Comparison of ENCODE assay signal across 23 cellular contexts in genomic region chr10:101393378-101393777, GRCh38. TPM values are rescaled to one million over a fixed set of nuclear protein-coding genes. Genes with fewer than 3 reads are reported as not detected.
A peak's percentile ranks its signal among the peaks of the same experiment; 100 is the strongest.
DNase-seq lines count a peak whose midpoint lies in the region; ATAC-seq, FAIRE-seq and TF ChIP-seq lines count a peak whose summit lies in the region.
"Had no signal": no experiment of that assay in that cellular context is flagged by ENCODE, and none has a peak within 500 bp of the region (broad histone marks: within the 10 kb centered on the region; RNA-seq: fewer than 3 reads in every experiment).

No MANE protein-coding gene starts in this region.

- H3K9me1 ChIP-seq in K562 (ENCODE audit: control insufficient read depth, insufficient read depth, low read length) = no peaks in the 10 kb centered on the region

- H3K9ac ChIP-seq in K562 (ENCODE audit: insufficient read depth in 1 of 2, low read depth in 2 of 2, low read length in 2 of 2) (no peak overlapping the region), neuronal stem cell (ENCODE audit: low read depth, low read length, poor library complexity) (no peak overlapping the region)
- H3K9ac ChIP-seq: BLaER1 treated with 17β-estradiol and CSF1 and Interleukin-3, amounts not matched to agents 10 nM and 100 nM had no signal

- H3K4me2 ChIP-seq in K562 (ENCODE audit: insufficient read depth, low read length) = no peak overlapping the region
- H3K4me2 ChIP-seq in neuronal stem cell (ENCODE audit: insufficient read depth, low read length, poor library complexity, severe bottlenecking) = no peak overlapping the region
- H3K4me2 ChIP-seq: A549; BLaER1 treated with 17β-estradiol and CSF1 and Interleukin-3, amounts not matched to agents 10 nM and 100 nM had no signal

- H3K36me3 ChIP-seq in cardiac muscle cell = no peaks in the 10 kb centered on the region
- no peaks in the 10 kb centered on the region for H3K36me3 ChIP-seq in K562 (ENCODE audit: control insufficient read depth, insufficient read depth, low read length)
- peaks cover 0 to 2% of the 10 kb centered on the region in 2 donors for H3K36me3 ChIP-seq in neuronal stem cell (replicated peaks in 1 of 2; ENCODE audit: control insufficient read depth in 2 of 2, insufficient read depth in 2 of 2, low read length in 2 of 2)
- H3K36me3 ChIP-seq in spleen = no peaks in the 10 kb centered on the region

- no peak overlapping the region for H2AK5ac ChIP-seq in neuronal stem cell (ENCODE audit: low read depth, low read length)

- no peak overlapping the region for H2BK120ac ChIP-seq in neuronal stem cell (ENCODE audit: low read depth, low read length)

- H3K9me3 ChIP-seq in cardiac muscle cell (ENCODE audit: low read depth) = no peaks in the 10 kb centered on the region
- H3K9me3 ChIP-seq in K562 (replicated peaks; ENCODE audit: control insufficient read depth, insufficient read depth, low read depth, low read length) = no peaks in the 10 kb centered on the region
- H3K9me3 ChIP-seq in neuronal stem cell (replicated peaks in 1 of 2; ENCODE audit: control insufficient read depth in 2 of 2, insufficient read depth in 1 of 2, low read depth in 1 of 2, low read length in 2 of 2) = no peaks in the 10 kb centered on the region
- H3K9me3 ChIP-seq in spleen = no peaks in the 10 kb centered on the region
- H3K9me3 ChIP-seq: A549; BLaER1 treated with 17β-estradiol and CSF1 and Interleukin-3, amounts not matched to agents 10 nM and 100 nM; Caco-2 had no signal

- no peak overlapping the region for H2BK5ac ChIP-seq in neuronal stem cell (ENCODE audit: low read length)

- ATAC-seq in left ventricle myocardium superior (no peak), K562 (no peak)
- ATAC-seq in stimulated activated effector memory CD8-positive, alpha-beta T cell treated with anti-CD3 and anti-CD28 coated beads, Interleukin-12 subunit alpha, Interleukin-12 subunit beta, amount 100 ng/mL, for 72 hours = no peak
- ATAC-seq: A549; CD8-positive, alpha-beta T cell had no signal

- no peak for DNase-seq in cardiac muscle cell (ENCODE audit: low read depth in 1 of 2, low spot score in 1 of 2)
- no peak for DNase-seq in left ventricle myocardium superior
- DNase-seq in K562 (ENCODE audit: extremely low read depth in 1 of 4, low spot score in 3 of 4) = no peak
- DNase-seq in fibroblast of villous mesenchyme (ENCODE audit: low read depth) = peak; percentile 16
- no peak for DNase-seq in stimulated activated effector memory CD8-positive, alpha-beta T cell treated with anti-CD3 and anti-CD28 coated beads, Interleukin-12 subunit alpha, Interleukin-12 subunit beta, amount 100 ng/mL, for 72 hours (ENCODE audit: low spot score in 2 of 2)
- DNase-seq in NCI-H1417 (lab: John Stamatoyannopoulos, UW) = no peak
- DNase-seq in neuronal stem cell (ENCODE audit: low spot score) = no peak
- DNase-seq in spleen = no peak
- DNase-seq: AML-193; Caco-2; Calu3; CD4-positive, alpha-beta T cell; CD8-positive, alpha-beta T cell; DMS79 treated with DMSO at 0.1 percent for 48 hours; GF-D8 had no signal

- H3K27ac Mint-ChIP-seq in stimulated activated effector memory CD8-positive, alpha-beta T cell treated with anti-CD3 and anti-CD28 coated beads, Interleukin-12 subunit alpha, Interleukin-12 subunit beta, amount 100 ng/mL, for 72 hours = peak overlapping the region; percentile 21
- H3K27ac Mint-ChIP-seq: B cell; CD4-positive, alpha-beta T cell; CD8-positive, alpha-beta T cell had no signal

- no peaks in the 10 kb centered on the region for H3K79me1 ChIP-seq in neuronal stem cell (ENCODE audit: low read depth, low read length)

- H3K27ac ChIP-seq in cardiac muscle cell (peak overlapping the region; percentile 82), K562 (ENCODE audit: extremely low read depth, low read depth, low read length) (no peak overlapping the region), neuronal stem cell (replicated peaks; ENCODE audit: low read length) (no peak overlapping the region), spleen (no peak overlapping the region)
- H3K27ac ChIP-seq: 22Rv1; A549; BLaER1 treated with 17β-estradiol and CSF1 and Interleukin-3, amounts not matched to agents 10 nM and 100 nM; C4-2B had no signal

- H4K20me1 ChIP-seq in K562 (replicated peaks; ENCODE audit: control insufficient read depth, insufficient read depth, low read length) = peaks cover 6% of the 10 kb centered on the region

- peaks cover 35% of the 10 kb centered on the region for H3K4me1 ChIP-seq in cardiac muscle cell (ENCODE audit: low read depth)
- H3K4me1 ChIP-seq in K562 (replicated peaks in 1 of 2; ENCODE audit: control insufficient read depth in 2 of 2, insufficient read depth in 2 of 2, low read length in 2 of 2) = peaks cover 0 to 10% of the 10 kb centered on the region in 2 experiments; a peak in 2 of 5 replicates
- H3K4me1 ChIP-seq in neuronal stem cell (ENCODE audit: control insufficient read depth in 2 of 2, insufficient read depth in 1 of 2, low read depth in 1 of 2, low read length in 2 of 2) = peaks cover 3 to 7% of the 10 kb centered on the region in 2 donors
- peaks cover 0 to 8% (median 2%) of the 10 kb centered on the region in 6 donors for H3K4me1 ChIP-seq in spleen
- H3K4me1 ChIP-seq: Caco-2 had no signal

- H2BK12ac ChIP-seq in neuronal stem cell (ENCODE audit: low read length) = no peak overlapping the region

- POLR2A ChIA-PET in K562 (lab: Yijun Ruan, JAX) = interaction anchor here (0.8 to 1.0 kb wide), 2 partner anchors 20 to 51 kb away, joined by 3 to 4 read pairs; no protein-coding TSS in a partner anchor

- CTCF ChIA-PET in K562 (lab: Yijun Ruan, JAX; ENCODE audit: low intra/inter-chr PET ratio) = no interaction called here

- H4K91ac ChIP-seq in neuronal stem cell (ENCODE audit: low read depth, low read length, poor library complexity) = no peak overlapping the region

- no peak overlapping the region for H3K18ac ChIP-seq in neuronal stem cell (ENCODE audit: low read length)

- H3K36me3 Mint-ChIP-seq in stimulated activated effector memory CD8-positive, alpha-beta T cell treated with anti-CD3 and anti-CD28 coated beads, Interleukin-12 subunit alpha, Interleukin-12 subunit beta, amount 100 ng/mL, for 72 hours = no peaks in the 10 kb centered on the region

- WGBS in K562 (ENCODE audit: insufficient coverage, low coverage, missing lambda C conversion rate) = 17% methylated on average over 2 of the region's 2 CpGs
- WGBS in neuronal stem cell (ENCODE audit: extremely low coverage in 2 of 2, insufficient read length in 2 of 2, insufficient replicate concordance in 1 of 2), 2 donors = no CpG with 5 or more reads among the region's 2 CpGs
- WGBS in spleen, 5 donors = 85 to 90% (median 87%) methylated on average over 2 of the region's 2 CpGs

- in situ Hi-C loops in K562 (cut with MboI) = no loop called here

- FAIRE-seq in K562 (lab: Jason Lieb, UNC) = no peak
- FAIRE-seq: A549, D721Med, G401.6, GM12891 had no signal

- H2BK15ac ChIP-seq in neuronal stem cell (ENCODE audit: low read length) = no peak overlapping the region

- TF ChIP-seq POLR2A in K562 (conservative IDR thresholded peaks at IDR 0.05) = no peak
- TF ChIP-seq POLR2A in spleen (IDR thresholded peaks at IDR 0.05) = no peak

- no peak overlapping the region for H3K14ac ChIP-seq in neuronal stem cell (ENCODE audit: low read length)

- H3K79me2 ChIP-seq in K562 (ENCODE audit: control insufficient read depth, insufficient read depth, low read length) = no peaks in the 10 kb centered on the region

- no peak overlapping the region for H3K4me3 Mint-ChIP-seq in stimulated activated effector memory CD8-positive, alpha-beta T cell treated with anti-CD3 and anti-CD28 coated beads, Interleukin-12 subunit alpha, Interleukin-12 subunit beta, amount 100 ng/mL, for 72 hours
- H3K4me3 Mint-ChIP-seq: B cell; CD4-positive, alpha-beta T cell; CD8-positive, alpha-beta T cell had no signal

- BruUV-seq in K562 (replicated peaks; lab: Mats Ljungman, UMichigan) = no TSS peak

- no peak overlapping the region for H4K8ac ChIP-seq in neuronal stem cell (ENCODE audit: low read depth, low read length)

- no peaks in the 10 kb centered on the region for H3K27me3 ChIP-seq in cardiac muscle cell
- no peaks in the 10 kb centered on the region for H3K27me3 ChIP-seq in K562 (ENCODE audit: control insufficient read depth in 2 of 2, insufficient read depth in 2 of 2, low read length in 2 of 2)
- H3K27me3 ChIP-seq in neuronal stem cell (ENCODE audit: control insufficient read depth in 3 of 3, insufficient read depth in 3 of 3, low read depth in 1 of 3, low read length in 3 of 3) = no peaks in the 10 kb centered on the region
- H3K27me3 ChIP-seq in spleen (replicated peaks in 1 of 7) = no peaks in the 10 kb centered on the region
- H3K27me3 ChIP-seq: BLaER1 treated with 17β-estradiol and CSF1 and Interleukin-3, amounts not matched to agents 10 nM and 100 nM had no signal

- no peak overlapping the region for H3K4ac ChIP-seq in neuronal stem cell (ENCODE audit: low read length)

- H3K9me3 Mint-ChIP-seq in stimulated activated effector memory CD8-positive, alpha-beta T cell treated with anti-CD3 and anti-CD28 coated beads, Interleukin-12 subunit alpha, Interleukin-12 subunit beta, amount 100 ng/mL, for 72 hours = no peaks in the 10 kb centered on the region
- H3K9me3 Mint-ChIP-seq: CD4-positive, alpha-beta T cell; CD8-positive, alpha-beta T cell had no signal

- H2AFZ ChIP-seq in K562 (ENCODE audit: low read depth, low read length) (no peak overlapping the region), neuronal stem cell (ENCODE audit: low read length) (no peak overlapping the region)

- no peak for TF ChIP-seq RAD21 in K562 (CRISPR knock-in tag; conservative IDR thresholded peaks at IDR 0.05 in 1 of 2, IDR thresholded peaks at IDR 0.05 in 1 of 2)

- no peak for TF ChIP-seq EP300 in K562 (IDR thresholded peaks at IDR 0.05; ENCODE audit: low read length)

- H3K4me3 ChIP-seq in cardiac muscle cell (no peak overlapping the region), K562 (no peak overlapping the region), fibroblast of villous mesenchyme (ENCODE audit: low read depth, low read length) (no peak overlapping the region), neuronal stem cell (ENCODE audit: low read length in 2 of 2) (no peak overlapping the region), spleen (no peak overlapping the region)
- H3K4me3 ChIP-seq: A549; BLaER1 treated with 17β-estradiol and CSF1 and Interleukin-3, amounts not matched to agents 10 nM and 100 nM had no signal

- TF ChIP-seq CTCF in cardiac muscle cell (IDR thresholded peaks at IDR 0.05; ENCODE audit: low read depth, low read length) (no peak), K562 (IDR thresholded peaks at IDR 0.05 in 2 of 3, conservative IDR thresholded peaks at IDR 0.05 in 1 of 3; ENCODE audit: insufficient read depth in 2 of 3, low read depth in 1 of 3, low read length in 3 of 3) (no peak), fibroblast of villous mesenchyme (IDR thresholded peaks at IDR 0.05; ENCODE audit: insufficient read depth, low read depth, low read length) (no peak), spleen (IDR thresholded peaks at IDR 0.05 in 8 of 11, conservative IDR thresholded peaks at IDR 0.05 in 3 of 11) (no peak)

- H3K23ac ChIP-seq in neuronal stem cell (ENCODE audit: low read depth, low read length, poor library complexity) = no peak overlapping the region

- intact Hi-C loops in left ventricle myocardium superior (cut with micrococcal nuclease) = no loop called here
- intact Hi-C loops in K562 (cut with micrococcal nuclease) = no loop called here
- intact Hi-C loops in spleen (cut with DNase I; ENCODE audit: low total_unique reads) = no loop called here

- peaks cover 18% of the 10 kb centered on the region for H3K4me1 Mint-ChIP-seq in stimulated activated effector memory CD8-positive, alpha-beta T cell treated with anti-CD3 and anti-CD28 coated beads, Interleukin-12 subunit alpha, Interleukin-12 subunit beta, amount 100 ng/mL, for 72 hours

RNA-seq across cellular contexts. Expression of gene BTRC, which starts 39.4 kb away (rescaled TPM):
- total RNA-seq in cardiac muscle cell (14.0 and 21.0 TPM in 2 replicates), left ventricle myocardium superior (33.2 TPM), K562 (2014; rRNA removed) (3.2 and 6.4 TPM in 2 replicates), K562 (2014; rRNA removed; fragmentation: Illumina TruSeq; extraction: Trizol) (7.5 and 8.6 TPM in 2 replicates), K562 (2015; rRNA removed; fragmentation: Illumina TruSeq; extraction: Trizol) (7.0 and 7.2 TPM in 2 replicates), K562 (2021) (9.1 and 11.9 TPM in 2 replicates), fibroblast of villous mesenchyme (11.0 and 17.3 TPM in 2 replicates), spleen (10 to 100 TPM; 16.9 to 23.9 (median 21.7) TPM)
- polyA plus RNA-seq in cardiac muscle cell (21.7 and 22.3 TPM in 2 replicates), K562 (2011; rRNA removed) (9.9 and 15.4 TPM in 2 replicates), K562 (2014; fragmentation: Illumina TruSeq; extraction: Trizol) (6.4 and 7.9 TPM in 2 replicates), K562 (2014; fragmentation: Nextera tagmentation; extraction: Ambion mirVana) (1 to 10 TPM; 1.6 to 3.3 TPM), K562 (2014; rRNA removed) (3.9 and 4.9 TPM in 2 replicates), spleen (1 to 10 TPM; 2.7 to 5.3 (median 3.0) TPM)
- 12.6 and 22.8 TPM in 2 replicates for total RNA-seq in K562 (2011; cell fraction: chromatin; rRNA removed; ENCODE audit: low replicate concordance)
- total RNA-seq in K562 (2011; cell fraction: nucleolus; rRNA removed) = 6.7 and 7.5 TPM in 2 replicates
- 12.5 and 16.0 TPM in 2 replicates for total RNA-seq in K562 (2011; cell fraction: nucleoplasm; rRNA removed)
- 5.3 and 7.3 TPM in 2 replicates for polyA plus RNA-seq in K562 (2011; cell fraction: cytosol; rRNA removed)
- polyA plus RNA-seq in K562 (2011; cell fraction: nucleus; rRNA removed) = 6.6 and 8.2 TPM in 2 replicates
- 6.4 and 6.8 TPM in 2 replicates for polyA plus RNA-seq in K562 (2012)
- 21.1 and 23.0 TPM in 2 replicates for polyA minus RNA-seq in K562 (2011; rRNA and poly(A)+ RNA removed)
- 5.4 and 7.6 TPM in 2 replicates for polyA minus RNA-seq in K562 (2011; cell fraction: cytosol; rRNA and poly(A)+ RNA removed)
- polyA minus RNA-seq in K562 (2011; cell fraction: nucleus; rRNA and poly(A)+ RNA removed) = 3.9 and 4.4 TPM in 2 replicates
- 8.3 TPM for polyA plus RNA-seq in neuronal stem cell (2013, experiment 1 of 2)
- 8.2 TPM for polyA plus RNA-seq in neuronal stem cell (2013, experiment 2 of 2)
